In the genomic region with DNA sequence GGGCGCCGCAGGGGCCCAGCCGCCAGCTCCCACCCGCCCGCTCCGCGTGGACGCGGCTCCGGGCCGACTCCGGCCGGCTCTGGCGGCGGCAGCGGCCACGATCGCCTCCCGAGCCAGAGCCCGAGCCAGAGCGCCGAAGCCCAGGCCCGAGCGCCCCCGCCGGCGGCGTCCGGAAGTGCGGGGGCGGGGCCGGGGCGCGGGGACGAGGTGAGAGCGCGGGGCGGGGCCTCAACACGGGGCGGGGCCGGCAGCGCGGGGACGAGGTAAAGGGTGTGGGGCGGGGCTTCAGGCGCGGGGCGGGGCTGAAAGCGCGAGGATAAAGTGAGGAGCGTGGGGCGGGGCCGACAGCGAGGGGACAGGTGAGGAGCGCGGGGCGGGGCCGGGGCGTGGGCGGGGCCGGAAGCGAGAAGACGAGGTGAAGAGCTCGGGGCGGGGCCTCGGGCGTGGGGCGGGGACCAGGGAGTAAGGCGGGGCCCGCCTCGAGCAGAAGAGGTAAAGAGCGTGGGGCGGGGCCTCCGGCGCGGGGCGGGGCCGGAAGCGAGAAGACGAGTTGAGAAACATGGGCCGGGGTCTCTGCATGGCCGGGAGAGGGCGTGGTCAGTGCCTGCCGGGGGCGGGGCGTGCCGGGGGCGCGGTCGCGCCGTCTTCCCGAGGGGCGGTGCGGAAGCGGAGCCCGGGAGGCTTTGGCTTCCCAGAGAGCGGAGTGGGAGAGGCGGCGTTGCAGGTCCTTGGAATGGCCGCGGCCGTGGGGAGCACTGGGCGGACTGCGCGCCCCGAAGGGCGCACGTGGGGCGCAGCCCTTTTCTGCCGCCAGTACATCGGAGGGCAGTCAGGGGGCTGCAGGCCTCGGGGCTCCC, we compare ENCODE assay signal across 1 cellular context.
TF ChIP-seq lines count a peak whose summit lies in the region.

A gene with protein sequence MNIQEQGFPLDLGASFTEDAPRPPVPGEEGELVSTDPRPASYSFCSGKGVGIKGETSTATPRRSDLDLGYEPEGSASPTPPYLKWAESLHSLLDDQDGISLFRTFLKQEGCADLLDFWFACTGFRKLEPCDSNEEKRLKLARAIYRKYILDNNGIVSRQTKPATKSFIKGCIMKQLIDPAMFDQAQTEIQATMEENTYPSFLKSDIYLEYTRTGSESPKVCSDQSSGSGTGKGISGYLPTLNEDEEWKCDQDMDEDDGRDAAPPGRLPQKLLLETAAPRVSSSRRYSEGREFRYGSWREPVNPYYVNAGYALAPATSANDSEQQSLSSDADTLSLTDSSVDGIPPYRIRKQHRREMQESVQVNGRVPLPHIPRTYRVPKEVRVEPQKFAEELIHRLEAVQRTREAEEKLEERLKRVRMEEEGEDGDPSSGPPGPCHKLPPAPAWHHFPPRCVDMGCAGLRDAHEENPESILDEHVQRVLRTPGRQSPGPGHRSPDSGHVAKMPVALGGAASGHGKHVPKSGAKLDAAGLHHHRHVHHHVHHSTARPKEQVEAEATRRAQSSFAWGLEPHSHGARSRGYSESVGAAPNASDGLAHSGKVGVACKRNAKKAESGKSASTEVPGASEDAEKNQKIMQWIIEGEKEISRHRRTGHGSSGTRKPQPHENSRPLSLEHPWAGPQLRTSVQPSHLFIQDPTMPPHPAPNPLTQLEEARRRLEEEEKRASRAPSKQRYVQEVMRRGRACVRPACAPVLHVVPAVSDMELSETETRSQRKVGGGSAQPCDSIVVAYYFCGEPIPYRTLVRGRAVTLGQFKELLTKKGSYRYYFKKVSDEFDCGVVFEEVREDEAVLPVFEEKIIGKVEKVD (minus strand): TSS at position 177 of the 857 bp plus-strand sequence. CDS start 5,698 bp downstream, outside the sequence.

TF ChIP-seq in H1, 55 proteins besides CTCF, POLR2A, EP300 and RAD21 (continues in another document):
- no peak for TF ChIP-seq SAP30 (IDR thresholded peaks at IDR 0.05; ENCODE audit: insufficient read depth, insufficient replicate concordance, low read length)
- TF ChIP-seq CBX8 (IDR thresholded peaks at IDR 0.05; ENCODE audit: borderline replicate concordance, low read depth, low read length): no peak
- TF ChIP-seq CHD2 (IDR thresholded peaks at IDR 0.05; ENCODE audit: low read length): no peak
- no peak for TF ChIP-seq CTBP2 (IDR thresholded peaks at IDR 0.05; ENCODE audit: borderline replicate concordance, insufficient read depth, insufficient read length, low read length)
- TF ChIP-seq POLR2AphosphoS5 (IDR thresholded peaks at IDR 0.05; ENCODE audit: low read depth, low read length): no peak
- TF ChIP-seq, protein P1, sequence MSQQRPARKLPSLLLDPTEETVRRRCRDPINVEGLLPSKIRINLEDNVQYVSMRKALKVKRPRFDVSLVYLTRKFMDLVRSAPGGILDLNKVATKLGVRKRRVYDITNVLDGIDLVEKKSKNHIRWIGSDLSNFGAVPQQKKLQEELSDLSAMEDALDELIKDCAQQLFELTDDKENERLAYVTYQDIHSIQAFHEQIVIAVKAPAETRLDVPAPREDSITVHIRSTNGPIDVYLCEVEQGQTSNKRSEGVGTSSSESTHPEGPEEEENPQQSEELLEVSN (IDR thresholded peaks at IDR 0.05): peak; percentile 27; the same call in 1 of the 2 replicates
- TF ChIP-seq TAF1 (IDR thresholded peaks at IDR 0.05; ENCODE audit: low read depth, low read length): peak; percentile 73
- TF ChIP-seq HDAC6 (IDR thresholded peaks at IDR 0.05; ENCODE audit: low read depth, low read length): no peak
- peak; percentile 86; the same call in 1 of the 2 replicates for TF ChIP-seq SP4 (IDR thresholded peaks at IDR 0.05; ENCODE audit: low read length)
- TF ChIP-seq SRF (IDR thresholded peaks at IDR 0.05; ENCODE audit: low read depth, low read length): no peak
- TF ChIP-seq JUND (IDR thresholded peaks at IDR 0.05; ENCODE audit: low read length): no peak
- TF ChIP-seq RXRA (IDR thresholded peaks at IDR 0.05; ENCODE audit: insufficient read depth, low read depth, low read length): no peak
- TF ChIP-seq SP2 (IDR thresholded peaks at IDR 0.05; ENCODE audit: low read length): no peak
- TF ChIP-seq YY1 (IDR thresholded peaks at IDR 0.05; ENCODE audit: low read depth, low read length): no peak
- TF ChIP-seq, protein P2, sequence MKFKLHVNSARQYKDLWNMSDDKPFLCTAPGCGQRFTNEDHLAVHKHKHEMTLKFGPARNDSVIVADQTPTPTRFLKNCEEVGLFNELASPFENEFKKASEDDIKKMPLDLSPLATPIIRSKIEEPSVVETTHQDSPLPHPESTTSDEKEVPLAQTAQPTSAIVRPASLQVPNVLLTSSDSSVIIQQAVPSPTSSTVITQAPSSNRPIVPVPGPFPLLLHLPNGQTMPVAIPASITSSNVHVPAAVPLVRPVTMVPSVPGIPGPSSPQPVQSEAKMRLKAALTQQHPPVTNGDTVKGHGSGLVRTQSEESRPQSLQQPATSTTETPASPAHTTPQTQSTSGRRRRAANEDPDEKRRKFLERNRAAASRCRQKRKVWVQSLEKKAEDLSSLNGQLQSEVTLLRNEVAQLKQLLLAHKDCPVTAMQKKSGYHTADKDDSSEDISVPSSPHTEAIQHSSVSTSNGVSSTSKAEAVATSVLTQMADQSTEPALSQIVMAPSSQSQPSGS (IDR thresholded peaks at IDR 0.05; ENCODE audit: low read length): no peak
- no peak for TF ChIP-seq BRCA1 (IDR thresholded peaks at IDR 0.05; ENCODE audit: low read depth, low read length)
- peak; percentile 60; the same call in 1 of the 2 replicates for TF ChIP-seq EGR1 (IDR thresholded peaks at IDR 0.05; ENCODE audit: borderline replicate concordance, low read depth, low read length)
- no peak for TF ChIP-seq SUZ12 (IDR thresholded peaks at IDR 0.05; ENCODE audit: low read length)
- TF ChIP-seq EZH2 (IDR thresholded peaks at IDR 0.05; ENCODE audit: low read depth, low read length, severe bottlenecking): no peak
- no peak for TF ChIP-seq BCL11A (IDR thresholded peaks at IDR 0.05; ENCODE audit: low read depth in 2 of 2, low read length in 2 of 2)
- no peak for TF ChIP-seq NRF1 (IDR thresholded peaks at IDR 0.05; ENCODE audit: low read depth, low read length)
- TF ChIP-seq FOSL1 (IDR thresholded peaks at IDR 0.05; ENCODE audit: insufficient read depth, low read depth, low read length): no peak
- TF ChIP-seq CREB1 (IDR thresholded peaks at IDR 0.05): no peak
- TF ChIP-seq GTF2F1 (IDR thresholded peaks at IDR 0.05; ENCODE audit: borderline replicate concordance, low read depth, low read length): no peak
- TF ChIP-seq, protein P3, sequence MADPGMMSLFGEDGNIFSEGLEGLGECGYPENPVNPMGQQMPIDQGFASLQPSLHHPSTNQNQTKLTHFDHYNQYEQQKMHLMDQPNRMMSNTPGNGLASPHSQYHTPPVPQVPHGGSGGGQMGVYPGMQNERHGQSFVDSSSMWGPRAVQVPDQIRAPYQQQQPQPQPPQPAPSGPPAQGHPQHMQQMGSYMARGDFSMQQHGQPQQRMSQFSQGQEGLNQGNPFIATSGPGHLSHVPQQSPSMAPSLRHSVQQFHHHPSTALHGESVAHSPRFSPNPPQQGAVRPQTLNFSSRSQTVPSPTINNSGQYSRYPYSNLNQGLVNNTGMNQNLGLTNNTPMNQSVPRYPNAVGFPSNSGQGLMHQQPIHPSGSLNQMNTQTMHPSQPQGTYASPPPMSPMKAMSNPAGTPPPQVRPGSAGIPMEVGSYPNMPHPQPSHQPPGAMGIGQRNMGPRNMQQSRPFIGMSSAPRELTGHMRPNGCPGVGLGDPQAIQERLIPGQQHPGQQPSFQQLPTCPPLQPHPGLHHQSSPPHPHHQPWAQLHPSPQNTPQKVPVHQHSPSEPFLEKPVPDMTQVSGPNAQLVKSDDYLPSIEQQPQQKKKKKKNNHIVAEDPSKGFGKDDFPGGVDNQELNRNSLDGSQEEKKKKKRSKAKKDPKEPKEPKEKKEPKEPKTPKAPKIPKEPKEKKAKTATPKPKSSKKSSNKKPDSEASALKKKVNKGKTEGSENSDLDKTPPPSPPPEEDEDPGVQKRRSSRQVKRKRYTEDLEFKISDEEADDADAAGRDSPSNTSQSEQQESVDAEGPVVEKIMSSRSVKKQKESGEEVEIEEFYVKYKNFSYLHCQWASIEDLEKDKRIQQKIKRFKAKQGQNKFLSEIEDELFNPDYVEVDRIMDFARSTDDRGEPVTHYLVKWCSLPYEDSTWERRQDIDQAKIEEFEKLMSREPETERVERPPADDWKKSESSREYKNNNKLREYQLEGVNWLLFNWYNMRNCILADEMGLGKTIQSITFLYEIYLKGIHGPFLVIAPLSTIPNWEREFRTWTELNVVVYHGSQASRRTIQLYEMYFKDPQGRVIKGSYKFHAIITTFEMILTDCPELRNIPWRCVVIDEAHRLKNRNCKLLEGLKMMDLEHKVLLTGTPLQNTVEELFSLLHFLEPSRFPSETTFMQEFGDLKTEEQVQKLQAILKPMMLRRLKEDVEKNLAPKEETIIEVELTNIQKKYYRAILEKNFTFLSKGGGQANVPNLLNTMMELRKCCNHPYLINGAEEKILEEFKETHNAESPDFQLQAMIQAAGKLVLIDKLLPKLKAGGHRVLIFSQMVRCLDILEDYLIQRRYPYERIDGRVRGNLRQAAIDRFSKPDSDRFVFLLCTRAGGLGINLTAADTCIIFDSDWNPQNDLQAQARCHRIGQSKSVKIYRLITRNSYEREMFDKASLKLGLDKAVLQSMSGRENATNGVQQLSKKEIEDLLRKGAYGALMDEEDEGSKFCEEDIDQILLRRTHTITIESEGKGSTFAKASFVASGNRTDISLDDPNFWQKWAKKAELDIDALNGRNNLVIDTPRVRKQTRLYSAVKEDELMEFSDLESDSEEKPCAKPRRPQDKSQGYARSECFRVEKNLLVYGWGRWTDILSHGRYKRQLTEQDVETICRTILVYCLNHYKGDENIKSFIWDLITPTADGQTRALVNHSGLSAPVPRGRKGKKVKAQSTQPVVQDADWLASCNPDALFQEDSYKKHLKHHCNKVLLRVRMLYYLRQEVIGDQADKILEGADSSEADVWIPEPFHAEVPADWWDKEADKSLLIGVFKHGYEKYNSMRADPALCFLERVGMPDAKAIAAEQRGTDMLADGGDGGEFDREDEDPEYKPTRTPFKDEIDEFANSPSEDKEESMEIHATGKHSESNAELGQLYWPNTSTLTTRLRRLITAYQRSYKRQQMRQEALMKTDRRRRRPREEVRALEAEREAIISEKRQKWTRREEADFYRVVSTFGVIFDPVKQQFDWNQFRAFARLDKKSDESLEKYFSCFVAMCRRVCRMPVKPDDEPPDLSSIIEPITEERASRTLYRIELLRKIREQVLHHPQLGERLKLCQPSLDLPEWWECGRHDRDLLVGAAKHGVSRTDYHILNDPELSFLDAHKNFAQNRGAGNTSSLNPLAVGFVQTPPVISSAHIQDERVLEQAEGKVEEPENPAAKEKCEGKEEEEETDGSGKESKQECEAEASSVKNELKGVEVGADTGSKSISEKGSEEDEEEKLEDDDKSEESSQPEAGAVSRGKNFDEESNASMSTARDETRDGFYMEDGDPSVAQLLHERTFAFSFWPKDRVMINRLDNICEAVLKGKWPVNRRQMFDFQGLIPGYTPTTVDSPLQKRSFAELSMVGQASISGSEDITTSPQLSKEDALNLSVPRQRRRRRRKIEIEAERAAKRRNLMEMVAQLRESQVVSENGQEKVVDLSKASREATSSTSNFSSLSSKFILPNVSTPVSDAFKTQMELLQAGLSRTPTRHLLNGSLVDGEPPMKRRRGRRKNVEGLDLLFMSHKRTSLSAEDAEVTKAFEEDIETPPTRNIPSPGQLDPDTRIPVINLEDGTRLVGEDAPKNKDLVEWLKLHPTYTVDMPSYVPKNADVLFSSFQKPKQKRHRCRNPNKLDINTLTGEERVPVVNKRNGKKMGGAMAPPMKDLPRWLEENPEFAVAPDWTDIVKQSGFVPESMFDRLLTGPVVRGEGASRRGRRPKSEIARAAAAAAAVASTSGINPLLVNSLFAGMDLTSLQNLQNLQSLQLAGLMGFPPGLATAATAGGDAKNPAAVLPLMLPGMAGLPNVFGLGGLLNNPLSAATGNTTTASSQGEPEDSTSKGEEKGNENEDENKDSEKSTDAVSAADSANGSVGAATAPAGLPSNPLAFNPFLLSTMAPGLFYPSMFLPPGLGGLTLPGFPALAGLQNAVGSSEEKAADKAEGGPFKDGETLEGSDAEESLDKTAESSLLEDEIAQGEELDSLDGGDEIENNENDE (IDR thresholded peaks at IDR 0.05; ENCODE audit: insufficient replicate concordance, low read length): no peak
- peak; percentile 48 for TF ChIP-seq KDM4A (IDR thresholded peaks at IDR 0.05; ENCODE audit: low read depth, low read length, severe bottlenecking)
- TF ChIP-seq, protein P4, sequence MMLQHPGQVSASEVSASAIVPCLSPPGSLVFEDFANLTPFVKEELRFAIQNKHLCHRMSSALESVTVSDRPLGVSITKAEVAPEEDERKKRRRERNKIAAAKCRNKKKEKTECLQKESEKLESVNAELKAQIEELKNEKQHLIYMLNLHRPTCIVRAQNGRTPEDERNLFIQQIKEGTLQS (IDR thresholded peaks at IDR 0.05; ENCODE audit: insufficient read depth, low read depth, low read length): no peak
- TF ChIP-seq TCF12 (IDR thresholded peaks at IDR 0.05; ENCODE audit: low read depth, low read length): no peak
- no peak for TF ChIP-seq NANOG (IDR thresholded peaks at IDR 0.05; ENCODE audit: insufficient read depth, low read depth, low read length, poor library complexity, severe bottlenecking)
- no peak for TF ChIP-seq HDAC2 (IDR thresholded peaks at IDR 0.05; ENCODE audit: borderline replicate concordance in 1 of 2, low read depth in 2 of 2, low read length in 2 of 2)
- TF ChIP-seq JUN (IDR thresholded peaks at IDR 0.05; ENCODE audit: low read depth, low read length): no peak
- TF ChIP-seq ASH2L (IDR thresholded peaks at IDR 0.05; ENCODE audit: low read length): no peak
- TF ChIP-seq TEAD4 (IDR thresholded peaks at IDR 0.05; ENCODE audit: low read depth, low read length): no peak
- no peak for TF ChIP-seq KDM5A (IDR thresholded peaks at IDR 0.05; ENCODE audit: low read length)
- TF ChIP-seq, protein P5, sequence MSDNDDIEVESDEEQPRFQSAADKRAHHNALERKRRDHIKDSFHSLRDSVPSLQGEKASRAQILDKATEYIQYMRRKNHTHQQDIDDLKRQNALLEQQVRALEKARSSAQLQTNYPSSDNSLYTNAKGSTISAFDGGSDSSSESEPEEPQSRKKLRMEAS (IDR thresholded peaks at IDR 0.05): peak; percentile 26; the same call in 1 of the 2 replicates
- peak; percentile 60; the same call in 1 of the 2 replicates for TF ChIP-seq PHF8 (conservative IDR thresholded peaks at IDR 0.05; ENCODE audit: low read depth, low read length)
- no peak for TF ChIP-seq ZNF274 (IDR thresholded peaks at IDR 0.05; ENCODE audit: borderline replicate concordance, extremely low read depth, low read length)
- no peak for TF ChIP-seq GABPA (IDR thresholded peaks at IDR 0.05; ENCODE audit: borderline replicate concordance, insufficient read depth, low read length)
- no peak for TF ChIP-seq RFX5 (IDR thresholded peaks at IDR 0.05; ENCODE audit: borderline replicate concordance, low read depth, low read length)
- TF ChIP-seq CBX5 (IDR thresholded peaks at IDR 0.05; ENCODE audit: low read depth, low read length): no peak
- TF ChIP-seq SIN3A (conservative IDR thresholded peaks at IDR 0.05 in 1 of 2, IDR thresholded peaks at IDR 0.05 in 1 of 2; ENCODE audit: low read depth in 1 of 2, low read length in 2 of 2): 0 out of 4 replicates have a peak, but pooled peaks of 1 of the 2 experiments have one; percentile 30
- TF ChIP-seq, protein P6, sequence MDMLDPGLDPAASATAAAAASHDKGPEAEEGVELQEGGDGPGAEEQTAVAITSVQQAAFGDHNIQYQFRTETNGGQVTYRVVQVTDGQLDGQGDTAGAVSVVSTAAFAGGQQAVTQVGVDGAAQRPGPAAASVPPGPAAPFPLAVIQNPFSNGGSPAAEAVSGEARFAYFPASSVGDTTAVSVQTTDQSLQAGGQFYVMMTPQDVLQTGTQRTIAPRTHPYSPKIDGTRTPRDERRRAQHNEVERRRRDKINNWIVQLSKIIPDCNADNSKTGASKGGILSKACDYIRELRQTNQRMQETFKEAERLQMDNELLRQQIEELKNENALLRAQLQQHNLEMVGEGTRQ (IDR thresholded peaks at IDR 0.05; ENCODE audit: low read length): no peak
- TF ChIP-seq SIRT6 (IDR thresholded peaks at IDR 0.05; ENCODE audit: low read length): no peak
- TF ChIP-seq SP1 (IDR thresholded peaks at IDR 0.05; ENCODE audit: low read depth, low read length): peak; percentile 53; the same call in 1 of the 2 replicates
